Comparison of ENCODE assay signal across 9 cellular contexts in genomic region chr12:10204495-10204894, GRCh38. TPM values are rescaled to one million over a fixed set of nuclear protein-coding genes. Genes with fewer than 3 reads are reported as not detected.
"Had no signal": no experiment of that assay in that cellular context is flagged by ENCODE, and none has a peak within 500 bp of the region (broad histone marks: within the 10 kb centered on the region; RNA-seq: fewer than 3 reads in every experiment).

No MANE protein-coding gene starts in this region.

RNA-seq across cellular contexts. Expression of gene TMEM52B, which starts 25.7 kb away (rescaled TPM):
- total RNA-seq: activated B cell treated with CpG ODN at 0.5 μM for 24 hours; activated CD8-positive, alpha-beta T cell treated with anti-CD3 and anti-CD28 coated beads for 36 hours; activated T-cell treated with anti-CD3 and anti-CD28 coated beads, Interleukin-2, amount 50 U/mL, for 4 hours; activated T-helper 17 cell treated with anti-CD3 and anti-CD28 coated beads, Interleukin-2, amount 50 U/mL, for 72 hours; chondrocyte; dermis microvascular lymphatic vessel endothelial cell; foreskin keratinocyte; gastrocnemius medialis; T-helper 17 cell had no signal
- polyA plus RNA-seq: foreskin keratinocyte had no signal

RNA-seq across cellular contexts. Expression of gene OLR1, which starts 32.6 kb away (rescaled TPM):
- total RNA-seq: activated B cell treated with CpG ODN at 0.5 μM for 24 hours; activated CD8-positive, alpha-beta T cell treated with anti-CD3 and anti-CD28 coated beads for 36 hours; activated T-cell treated with anti-CD3 and anti-CD28 coated beads, Interleukin-2, amount 50 U/mL, for 4 hours; activated T-helper 17 cell treated with anti-CD3 and anti-CD28 coated beads, Interleukin-2, amount 50 U/mL, for 72 hours; chondrocyte; dermis microvascular lymphatic vessel endothelial cell; foreskin keratinocyte had no signal
- polyA plus RNA-seq: foreskin keratinocyte had no signal
